ENCODE assay signal across 31 cellular contexts in the genomic region with DNA sequence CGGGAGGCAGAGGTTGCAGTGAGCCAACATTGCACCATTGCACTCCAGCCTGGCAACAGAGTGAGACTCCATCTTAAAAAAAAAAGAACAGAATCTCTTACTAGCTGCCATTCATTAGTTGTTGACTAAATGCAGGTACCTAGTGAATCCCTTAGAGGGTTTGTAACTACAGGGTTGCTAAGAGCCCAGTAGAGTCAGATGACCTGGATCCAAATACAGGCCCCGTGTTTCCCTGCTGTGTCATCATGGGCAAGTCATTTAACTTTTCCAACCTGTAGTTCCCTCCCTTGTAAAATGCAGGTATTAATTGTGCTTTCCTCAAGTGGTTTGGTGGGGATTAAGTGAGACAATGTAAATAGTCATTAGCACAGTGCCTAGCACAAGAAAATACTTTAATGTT. TPM values are rescaled to one million over a fixed set of nuclear protein-coding genes. Genes with fewer than 3 reads are reported as not detected.
DNase-seq lines count a peak whose midpoint lies in the region; ATAC-seq and TF ChIP-seq lines count a peak whose summit lies in the region.
"Had no signal": no experiment of that assay in that cellular context is flagged by ENCODE, and none has a peak within 500 bp of the region (broad histone marks: within the 10 kb centered on the region; RNA-seq: fewer than 3 reads in every experiment).

No MANE protein-coding gene starts in this region.

- POLR2A ChIA-PET in MCF 10A (lab: Yijun Ruan, JAX) = interaction anchor here (0.6 to 1.6 kb wide), 3 partner anchors 10 to 135 kb away, joined by 3 read pairs; no protein-coding TSS in a partner anchor
- POLR2A ChIA-PET in WTC11 (lab: Charles Lee) = no interaction called here

- no peak overlapping the region for H3K23ac ChIP-seq in trophoblast cell (ENCODE audit: low read length)

- peaks cover 8% of the 10 kb centered on the region for H3K36me3 Mint-ChIP-seq in MCF 10A (ENCODE audit: insufficient read depth, unreplicated experiment)
- H3K36me3 Mint-ChIP-seq in WTC11 = no peaks in the 10 kb centered on the region
- H3K36me3 Mint-ChIP-seq: brain, IgD-negative memory B cell, natural killer cell had no signal

- H2AFZ ChIP-seq in mammary epithelial cell (ENCODE audit: low read depth, low read length) (no peak overlapping the region), trophoblast cell (ENCODE audit: insufficient read depth, low read length, poor library complexity) (no peak overlapping the region)

- WGBS in mammary epithelial cell (ENCODE audit: low coverage, missing lambda C conversion rate) = 100% methylated on average over 2 of the region's 2 CpGs
- no CpG with 5 or more reads among the region's 2 CpGs for WGBS in trophoblast cell (ENCODE audit: extremely low coverage, insufficient coverage, insufficient read length)

- H3K27ac Mint-ChIP-seq in MCF 10A (ENCODE audit: low read depth, unreplicated experiment) = peak overlapping the region; percentile 58
- no peak overlapping the region for H3K27ac Mint-ChIP-seq in WTC11
- H3K27ac Mint-ChIP-seq: activated naive CD4-positive, alpha-beta T cell treated with anti-CD3 and anti-CD28 coated beads for 36 hours; activated T-helper 1 cell treated with anti-CD3 and anti-CD28 coated beads, Interleukin-12 subunit alpha, Interleukin-12 subunit beta, Interleukin-2, Interleukin-4 antibody, amounts not matched to agents 30 ng/mL and 10 ng/mL and 1 ng/mL, durations not matched to agents 14 hours and 24 hours and 36 hours; CD4-positive, alpha-beta T cell; IgD-negative memory B cell; natural killer cell had no signal

- H3K4me2 ChIP-seq in mammary epithelial cell (ENCODE audit: insufficient read depth, low read depth, low read length) = no peak overlapping the region
- H3K4me2 ChIP-seq in trophoblast cell (ENCODE audit: low read length) = no peak overlapping the region
- H3K4me2 ChIP-seq: A549 had no signal

- H3K36me3 ChIP-seq in mammary epithelial cell (ENCODE audit: insufficient read depth, low read length) = peaks cover 2% of the 10 kb centered on the region
- H3K36me3 ChIP-seq in left ventricle myocardium inferior = no peaks in the 10 kb centered on the region
- H3K36me3 ChIP-seq in trophoblast cell (ENCODE audit: control insufficient read depth in 1 of 2, insufficient read depth in 2 of 2, low read length in 2 of 2) = no peaks in the 10 kb centered on the region
- H3K36me3 ChIP-seq: tibial nerve had no signal

- H3K4me3 ChIP-seq in mammary epithelial cell (replicated peaks in 1 of 3; ENCODE audit: insufficient read depth in 1 of 3, low read depth in 2 of 3, low read length in 3 of 3) = no peak overlapping the region
- H3K4me3 ChIP-seq in left ventricle myocardium inferior = no peak overlapping the region
- H3K4me3 ChIP-seq in trophoblast cell (ENCODE audit: low read depth, low read length) = no peak overlapping the region
- H3K4me3 ChIP-seq: A549, skin epidermis, stomach, tibial nerve had no signal

- ATAC-seq in WTC11 (peak; percentile 43), left lobe of liver (no peak), HG02759 (IDR thresholded peaks at IDR 0.05; ENCODE audit: unreplicated experiment) (no peak), HG03432 (IDR thresholded peaks at IDR 0.05; ENCODE audit: unreplicated experiment) (no peak)
- ATAC-seq: A549; activated CD4-positive, CD25-positive, alpha-beta regulatory T cell treated with anti-CD3 and anti-CD28 coated beads, Interleukin-2, amount 50 U/mL, for 24 hours; natural killer cell had no signal

- H3K27me3 ChIP-seq in mammary epithelial cell (ENCODE audit: insufficient read depth, low read length) (no peaks in the 10 kb centered on the region), left ventricle myocardium inferior (ENCODE audit: low read depth) (no peaks in the 10 kb centered on the region), trophoblast cell (ENCODE audit: insufficient read depth, low read length) (no peaks in the 10 kb centered on the region)
- H3K27me3 ChIP-seq: stomach had no signal

- H2BK12ac ChIP-seq in trophoblast cell (ENCODE audit: low read length) = no peak overlapping the region

- no peak for DNase-seq in MCF 10A (ENCODE audit: unreplicated experiment)
- no peak for DNase-seq in mammary epithelial cell
- DNase-seq in WTC11 (ENCODE audit: low spot score) = no peak
- no peak for DNase-seq in left ventricle myocardium inferior
- DNase-seq in trophoblast cell = peak; percentile 20 to 72
- no peak for DNase-seq in left lobe of liver (ENCODE audit: low spot score)
- DNase-seq: activated CD4-positive, alpha-beta T cell treated with anti-CD3 and anti-CD28 coated beads, Interleukin-2, amount 50 U/mL, for 48 hours; activated naive CD4-positive, alpha-beta T cell treated with anti-CD3 and anti-CD28 coated beads for 36 hours; AML-193; CD4-positive, alpha-beta T cell; effector CD4-positive, alpha-beta T cell; head of caudate nucleus; natural killer cell; NCI-H1105 treated with DMSO at 0.1 percent for 48 hours; NCI-H2107; NCI-H526; stimulated activated CD8-positive, alpha-beta memory T cell treated with anti-CD3 and anti-CD28 coated beads, Interleukin-4, amount 100 ng/mL, for 48 hours; stomach had no signal

- intact Hi-C loops in MCF 10A (cut with micrococcal nuclease) (loop anchor here (10.0 kb wide), 1 partner anchor 352 kb away; no protein-coding TSS in a partner anchor), mammary epithelial cell (cut with micrococcal nuclease) (no loop called here), left ventricle myocardium inferior (cut with micrococcal nuclease) (no loop called here)

- no peaks in the 10 kb centered on the region for H3K79me2 ChIP-seq in mammary epithelial cell (ENCODE audit: insufficient read depth, low read length)
- no peaks in the 10 kb centered on the region for H3K79me2 ChIP-seq in trophoblast cell (ENCODE audit: control insufficient read depth, insufficient read depth, low read length, poor library complexity)

- no peak overlapping the region for H3K4ac ChIP-seq in trophoblast cell (ENCODE audit: low read depth, low read length)

- no peak overlapping the region for H4K12ac ChIP-seq in trophoblast cell (ENCODE audit: low read depth, low read length)

- H2BK120ac ChIP-seq in trophoblast cell (ENCODE audit: insufficient read depth, low read length, poor library complexity) = no peak overlapping the region

- CTCF ChIA-PET in MCF 10A (lab: Yijun Ruan, JAX) (interaction anchor here (0.6 to 2.1 kb wide), 4 partner anchors 9 to 237 kb away, joined by 3 to 10 read pairs (median 6); a partner anchor contains a TSS), mammary epithelial cell (lab: Charles Lee; ENCODE audit: low non-redundant PET) (no interaction called here), WTC11 (lab: Charles Lee) (interaction anchor here (1.5 kb wide), 1 partner anchor 58 kb away, joined by 3 read pairs; no protein-coding TSS in a partner anchor)

- no peaks in the 10 kb centered on the region for H3K79me1 ChIP-seq in trophoblast cell (ENCODE audit: low read length)

- TF ChIP-seq CTCF in MCF 10A (IDR thresholded peaks at IDR 0.05; ENCODE audit: unreplicated experiment) (no peak), mammary epithelial cell (conservative IDR thresholded peaks at IDR 0.05 in 1 of 2, IDR thresholded peaks at IDR 0.05 in 1 of 2; ENCODE audit: extremely low read depth in 1 of 2, insufficient read depth in 1 of 2, low read depth in 1 of 2, low read length in 2 of 2) (no peak), WTC11 (IDR thresholded peaks at IDR 0.05) (no peak), left ventricle myocardium inferior (IDR thresholded peaks at IDR 0.05; ENCODE audit: borderline replicate concordance) (no peak)

- no peak overlapping the region for H2BK5ac ChIP-seq in trophoblast cell (ENCODE audit: low read depth, low read length, poor library complexity)

- H3K4me3 Mint-ChIP-seq in MCF 10A (ENCODE audit: unreplicated experiment) = no peak overlapping the region
- H3K4me3 Mint-ChIP-seq in WTC11 = no peak overlapping the region
- H3K4me3 Mint-ChIP-seq: activated naive CD4-positive, alpha-beta T cell treated with anti-CD3 and anti-CD28 coated beads for 36 hours; activated T-helper 1 cell treated with anti-CD3 and anti-CD28 coated beads, Interleukin-12 subunit alpha, Interleukin-12 subunit beta, Interleukin-2, Interleukin-4 antibody, amounts not matched to agents 30 ng/mL and 10 ng/mL and 1 ng/mL, durations not matched to agents 14 hours and 24 hours and 36 hours; brain; CD4-positive, alpha-beta T cell; IgD-negative memory B cell; natural killer cell had no signal

- H4K8ac ChIP-seq in trophoblast cell (ENCODE audit: low read depth, low read length) = no peak overlapping the region

- no peaks in the 10 kb centered on the region for H4K20me1 ChIP-seq in mammary epithelial cell (ENCODE audit: insufficient read depth, low read length)

- dilution Hi-C loops in mammary epithelial cell (cut with HindIII; ENCODE audit: low sequenced_read_pairs) = loop anchor here (25.0 kb wide), 1 partner anchor 235 kb away; a partner anchor contains a TSS

- H3K9ac ChIP-seq in mammary epithelial cell (ENCODE audit: insufficient read depth, low read length) (no peak overlapping the region), trophoblast cell (ENCODE audit: low read length) (no peak overlapping the region)

- H3K27me3 Mint-ChIP-seq in MCF 10A (ENCODE audit: insufficient read depth, unreplicated experiment) (no peaks in the 10 kb centered on the region), WTC11 (ENCODE audit: low read depth) (peaks cover 92% of the 10 kb centered on the region)
- H3K27me3 Mint-ChIP-seq: brain had no signal

- H3K4me1 Mint-ChIP-seq in MCF 10A (ENCODE audit: insufficient read depth, unreplicated experiment) (peaks cover 13% of the 10 kb centered on the region), WTC11 (peaks cover 56% of the 10 kb centered on the region)
- H3K4me1 Mint-ChIP-seq: IgD-negative memory B cell, natural killer cell had no signal

- H3K18ac ChIP-seq in trophoblast cell (ENCODE audit: low read length) = no peak overlapping the region

- in situ Hi-C loops in mammary epithelial cell (cut with MboI; ENCODE audit: low sequenced_read_pairs in 2 of 2) = loop anchor here in 1 of 2 donors (25.0 kb wide), 1 partner anchor 360 kb away; no protein-coding TSS in a partner anchor

- H3K14ac ChIP-seq in trophoblast cell (ENCODE audit: low read length) = no peak overlapping the region

- no TSS peak for BruUV-seq in MCF 10A (replicated peaks; lab: Mats Ljungman, UMichigan)
- no TSS peak for BruUV-seq in mammary epithelial cell (replicated peaks; lab: Mats Ljungman, UMichigan)

- H4K91ac ChIP-seq in trophoblast cell (ENCODE audit: low read depth, low read length) = no peak overlapping the region

- no peak overlapping the region for H2AK5ac ChIP-seq in trophoblast cell (ENCODE audit: low read length)

- H3K9me3 Mint-ChIP-seq in MCF 10A (ENCODE audit: unreplicated experiment) (no peaks in the 10 kb centered on the region), WTC11 (no peaks in the 10 kb centered on the region)
- H3K9me3 Mint-ChIP-seq: activated naive CD4-positive, alpha-beta T cell treated with anti-CD3 and anti-CD28 coated beads for 36 hours; activated T-helper 1 cell treated with anti-CD3 and anti-CD28 coated beads, Interleukin-12 subunit alpha, Interleukin-12 subunit beta, Interleukin-2, Interleukin-4 antibody, amounts not matched to agents 30 ng/mL and 10 ng/mL and 1 ng/mL, durations not matched to agents 14 hours and 24 hours and 36 hours; brain; CD4-positive, alpha-beta T cell; IgD-negative memory B cell; natural killer cell had no signal

- no peaks in the 10 kb centered on the region for H3K9me3 ChIP-seq in mammary epithelial cell (replicated peaks; ENCODE audit: insufficient read depth, low read length)
- no peaks in the 10 kb centered on the region for H3K9me3 ChIP-seq in left ventricle myocardium inferior (replicated peaks)
- H3K9me3 ChIP-seq in trophoblast cell (ENCODE audit: insufficient read depth, low read depth, low read length) = no peaks in the 10 kb centered on the region
- H3K9me3 ChIP-seq: A549, stomach, tibial nerve had no signal

- no peak overlapping the region for H3K27ac ChIP-seq in mammary epithelial cell (ENCODE audit: insufficient read depth, low read depth, low read length)
- peak overlapping the region; percentile 91 for H3K27ac ChIP-seq in left ventricle myocardium inferior (replicated peaks)
- H3K27ac ChIP-seq in trophoblast cell (ENCODE audit: low read depth, low read length) = no peak overlapping the region
- H3K27ac ChIP-seq: A549, skin epidermis, stomach, tibial nerve had no signal

- H3K4me1 ChIP-seq in mammary epithelial cell (ENCODE audit: insufficient read depth, low read length) (peaks cover 14% of the 10 kb centered on the region), left ventricle myocardium inferior (peaks cover 74% of the 10 kb centered on the region), trophoblast cell (ENCODE audit: control insufficient read depth in 1 of 2, insufficient read depth in 2 of 2, low read length in 2 of 2) (peaks cover 0 to 2% of the 10 kb centered on the region in 2 experiments)
- H3K4me1 ChIP-seq: A549, stomach, tibial nerve had no signal

RNA-seq across cellular contexts. Expression of a gene that starts 32.8 kb away (rescaled TPM):
- 2.5 and 3.0 TPM in 2 replicates for total RNA-seq in MCF 10A (2022)
- total RNA-seq in mammary epithelial cell = not detected
- 0.11 TPM for polyA plus RNA-seq in mammary epithelial cell
- polyA minus RNA-seq in mammary epithelial cell = not detected
- total RNA-seq in WTC11 (2021) = 0.30 to 0.77 TPM (median 0.55 TPM) in 3 replicates
- total RNA-seq in left ventricle myocardium inferior = 0.49 TPM
- polyA plus RNA-seq in trophoblast cell (2013) = 0.08 and 0.22 TPM in 2 replicates
- not detected for total RNA-seq in left lobe of liver
- total RNA-seq: epithelial cell of proximal tubule, liver, omental fat pad, RPMI7951, stomach, tibial nerve had no signal
- polyA plus RNA-seq: IgD-negative memory B cell had no signal

Comparison
In these comparisons a context has a peak if more than half of its experiments do, and no peak if none do; other contexts are left out.
1. DNase-seq: peak in trophoblast cell (2 of 2); none in MCF 10A (single experiment), mammary epithelial cell (single experiment), WTC11 (single experiment), left ventricle myocardium inferior (single experiment) and left lobe of liver (single experiment).